In genomic region chr17:80169784-80170500, GRCh38 we compare ENCODE assay signal across 14 cellular contexts. TPM values are rescaled to one million over a fixed set of nuclear protein-coding genes. Genes with fewer than 3 reads are reported as not detected.
DNase-seq lines count a peak whose midpoint lies in the region; ATAC-seq and TF ChIP-seq lines count a peak whose summit lies in the region.
"Had no signal": no experiment of that assay in that cellular context is flagged by ENCODE, and none has a peak within 500 bp of the region (broad histone marks: within the 10 kb centered on the region; RNA-seq: fewer than 3 reads in every experiment).

CARD14 (plus strand) TSS chr17:80170030; CDS start chr17:80181439, 11,409 bp downstream.

- H2AK5ac ChIP-seq in neuronal stem cell (ENCODE audit: low read depth, low read length) = peak within 1 kb of the TSS; percentile 40

- peak within 1 kb of the TSS; percentile 4 for H2BK12ac ChIP-seq in neuronal stem cell (ENCODE audit: low read length)

- no peak within 1 kb of the TSS for H3K9ac ChIP-seq in neuronal stem cell (ENCODE audit: low read depth, low read length, poor library complexity)

- DNase-seq in Caco-2 (peak; percentile 75 to 79), NCI-H526 treated with DMSO at 0.1 percent for 48 hours (lab: John Stamatoyannopoulos, UW) (peak; percentile 2), foreskin keratinocyte (peak in 1 of 2 donors; percentile 67), neuronal stem cell (ENCODE audit: low spot score) (no peak), NOMO-1 treated with DMSO at 0.1 percent for 48 hours (lab: John Stamatoyannopoulos, UW; ENCODE audit: unreplicated experiment) (no peak)
- no peak for DNase-seq in activated T-cell treated with anti-CD3 and anti-CD28 coated beads, Interleukin-2, amount 50 U/mL, for 72 hours
- DNase-seq: activated CD4-positive, alpha-beta T cell treated with anti-CD3 and anti-CD28 coated beads for 1 hour; cerebellar nuclear complex; OCI-M1; stimulated activated CD4-positive, alpha-beta T cell treated with anti-CD3 and anti-CD28 coated beads, Interleukin-15, amount 100 ng/mL, for 24 hours had no signal

- no peak within 1 kb of the TSS for H4K91ac ChIP-seq in neuronal stem cell (ENCODE audit: low read depth, low read length, poor library complexity)

- H3K4ac ChIP-seq in neuronal stem cell (ENCODE audit: low read length) = no peak within 1 kb of the TSS

- intact Hi-C loops in Caco-2 (cut with micrococcal nuclease; ENCODE audit: unreplicated experiment) = no loop called here

- H3K27me3 ChIP-seq in Caco-2 (replicated peaks; ENCODE audit: control insufficient read depth, insufficient read depth, low read length) (no peaks in the 10 kb centered on the region), foreskin keratinocyte (peaks cover 6% of the 10 kb centered on the region), neuronal stem cell (ENCODE audit: control insufficient read depth in 3 of 3, insufficient read depth in 3 of 3, low read depth in 1 of 3, low read length in 3 of 3) (peaks cover 0 to 8% (median 0%) of the 10 kb centered on the region in 3 experiments)

- H3K27me3 Mint-ChIP-seq in Caco-2 (ENCODE audit: insufficient read depth, unreplicated experiment) = no peaks in the 10 kb centered on the region
- peaks cover 15% of the 10 kb centered on the region for H3K27me3 Mint-ChIP-seq in activated T-cell treated with anti-CD3 and anti-CD28 coated beads, Interleukin-2, amount 50 U/mL, for 72 hours (ENCODE audit: low read depth)

- no peaks in the 10 kb centered on the region for H3K36me3 Mint-ChIP-seq in Caco-2 (ENCODE audit: insufficient read depth, unreplicated experiment)
- H3K36me3 Mint-ChIP-seq in activated T-cell treated with anti-CD3 and anti-CD28 coated beads, Interleukin-2, amount 50 U/mL, for 72 hours (ENCODE audit: insufficient read depth in 2 of 2) = no peaks in the 10 kb centered on the region

- H3K4me3 ChIP-seq in Caco-2 (ENCODE audit: low read depth, low read length) = no peak within 1 kb of the TSS
- no peak within 1 kb of the TSS for H3K4me3 ChIP-seq in neuronal stem cell (ENCODE audit: low read length in 2 of 2)

- no peak within 1 kb of the TSS for H3K4me2 ChIP-seq in neuronal stem cell (ENCODE audit: insufficient read depth, low read length, poor library complexity, severe bottlenecking)

- CTCF ChIA-PET in Caco-2 (lab: Charles Lee) = no interaction called here

- peak within 1 kb of the TSS; percentile 59 for H3K23ac ChIP-seq in neuronal stem cell (ENCODE audit: low read depth, low read length, poor library complexity)

- H3K14ac ChIP-seq in neuronal stem cell (ENCODE audit: low read length) = no peak within 1 kb of the TSS

- H2BK120ac ChIP-seq in neuronal stem cell (ENCODE audit: low read depth, low read length) = no peak within 1 kb of the TSS

- POLR2A ChIA-PET in Caco-2 (lab: Charles Lee) = interaction anchor here (0.5 kb wide), 1 partner anchor 20 kb away, joined by 3 read pairs; no protein-coding TSS in a partner anchor

- H3K36me3 ChIP-seq in Caco-2 (ENCODE audit: control insufficient read depth, insufficient read depth, low read length) (no peaks in the 10 kb centered on the region), neuronal stem cell (replicated peaks in 1 of 2; ENCODE audit: control insufficient read depth in 2 of 2, insufficient read depth in 2 of 2, low read length in 2 of 2) (no peaks in the 10 kb centered on the region)

- H3K4me3 Mint-ChIP-seq in Caco-2 (ENCODE audit: unreplicated experiment) = peak within 1 kb of the TSS; percentile 63
- H3K4me3 Mint-ChIP-seq in activated T-cell treated with anti-CD3 and anti-CD28 coated beads, Interleukin-2, amount 50 U/mL, for 72 hours = no peak within 1 kb of the TSS

- H3K4me1 ChIP-seq in Caco-2 (peaks cover 13% of the 10 kb centered on the region), foreskin keratinocyte (no peaks in the 10 kb centered on the region), neuronal stem cell (ENCODE audit: control insufficient read depth in 2 of 2, insufficient read depth in 1 of 2, low read depth in 1 of 2, low read length in 2 of 2) (peaks cover 5 to 6% of the 10 kb centered on the region in 2 donors)

- ATAC-seq in foreskin keratinocyte = peak; percentile 62
- ATAC-seq in activated T-cell treated with anti-CD3 and anti-CD28 coated beads, Interleukin-2, amount 50 U/mL, for 72 hours (replicated peaks in 1 of 2) = no peak
- no peak for ATAC-seq in GM21737 (IDR thresholded peaks at IDR 0.05; ENCODE audit: unreplicated experiment)
- ATAC-seq in HG03280 (IDR thresholded peaks at IDR 0.05; ENCODE audit: unreplicated experiment) = no peak

- no peak within 1 kb of the TSS for H2BK5ac ChIP-seq in neuronal stem cell (ENCODE audit: low read length)

- peak within 1 kb of the TSS; percentile 28 for H2AFZ ChIP-seq in neuronal stem cell (ENCODE audit: low read length)

- no CpG with 5 or more reads among the region's 19 CpGs for WGBS in neuronal stem cell (ENCODE audit: extremely low coverage in 2 of 2, insufficient read length in 2 of 2, insufficient replicate concordance in 1 of 2), 2 donors

- no peak for TF ChIP-seq CTCF in Caco-2 (IDR thresholded peaks at IDR 0.05; ENCODE audit: insufficient read depth in 1 of 2, low read depth in 1 of 2, low read length in 1 of 2, severe bottlenecking in 1 of 2, unreplicated experiment in 1 of 2)
- TF ChIP-seq CTCF in foreskin keratinocyte (conservative IDR thresholded peaks at IDR 0.05) = no peak

- H3K18ac ChIP-seq in neuronal stem cell (ENCODE audit: low read length) = peak within 1 kb of the TSS; percentile 68

- peaks cover 10% of the 10 kb centered on the region for H3K9me3 Mint-ChIP-seq in Caco-2 (ENCODE audit: unreplicated experiment)
- H3K9me3 Mint-ChIP-seq in activated T-cell treated with anti-CD3 and anti-CD28 coated beads, Interleukin-2, amount 50 U/mL, for 72 hours = no peaks in the 10 kb centered on the region

- H4K8ac ChIP-seq in neuronal stem cell (ENCODE audit: low read depth, low read length) = no peak within 1 kb of the TSS

- H3K4me1 Mint-ChIP-seq in Caco-2 (ENCODE audit: low read depth, unreplicated experiment) = peaks cover 31% of the 10 kb centered on the region
- no peaks in the 10 kb centered on the region for H3K4me1 Mint-ChIP-seq in activated T-cell treated with anti-CD3 and anti-CD28 coated beads, Interleukin-2, amount 50 U/mL, for 72 hours (ENCODE audit: low read depth)

- no peaks in the 10 kb centered on the region for H3K79me1 ChIP-seq in neuronal stem cell (ENCODE audit: low read depth, low read length)

- BruUV-seq in Caco-2 (replicated peaks; lab: Mats Ljungman, UMichigan) = TSS peak; percentile 38

- peak within 1 kb of the TSS; percentile 24 for H3K27ac Mint-ChIP-seq in Caco-2 (ENCODE audit: unreplicated experiment)
- no peak within 1 kb of the TSS for H3K27ac Mint-ChIP-seq in activated T-cell treated with anti-CD3 and anti-CD28 coated beads, Interleukin-2, amount 50 U/mL, for 72 hours

- H3K27ac ChIP-seq in foreskin keratinocyte (no peak within 1 kb of the TSS), neuronal stem cell (replicated peaks; ENCODE audit: low read length) (no peak within 1 kb of the TSS)

- no peak within 1 kb of the TSS for H2BK15ac ChIP-seq in neuronal stem cell (ENCODE audit: low read length)

- H3K9me3 ChIP-seq in Caco-2 = no peaks in the 10 kb centered on the region
- H3K9me3 ChIP-seq in neuronal stem cell (replicated peaks in 1 of 2; ENCODE audit: control insufficient read depth in 2 of 2, insufficient read depth in 1 of 2, low read depth in 1 of 2, low read length in 2 of 2) = no peaks in the 10 kb centered on the region

RNA-seq across cellular contexts. Expression of gene CARD14, which starts in this region (rescaled TPM):
- 1.3 and 1.8 TPM in 2 replicates for total RNA-seq in Caco-2 (2022)
- total RNA-seq in foreskin keratinocyte = 0.04 and 0.24 TPM in 2 replicates
- 0.10 TPM in 2 replicates for polyA plus RNA-seq in foreskin keratinocyte
- 0.20 TPM for polyA plus RNA-seq in neuronal stem cell (2013, experiment 1 of 2)
- 0.22 TPM for polyA plus RNA-seq in neuronal stem cell (2013, experiment 2 of 2)
- total RNA-seq in activated T-cell treated with anti-CD3 and anti-CD28 coated beads, Interleukin-2, amount 50 U/mL, for 72 hours = under 1 TPM in 1 of 2 donors, not detected in 1; 0.39 TPM
- total RNA-seq: mesenteric fat pad; T-helper 1 cell treated with Interleukin-12 subunit alpha and Interleukin-12 subunit beta and Interleukin-4 antibody, amounts not matched to agents 30 ng/mL and 1 ng/mL, for 36 hours had no signal

Comparison
In these comparisons a context has a peak if more than half of its experiments do, and no peak if none do; other contexts are left out.
1. Peak in ATAC-seq in foreskin keratinocyte; RNA of the gene not detected or under 1 TPM.
2. DNase-seq: peak in Caco-2 (2 of 2) and NCI-H526 treated with DMSO at 0.1 percent for 48 hours (single experiment); none in neuronal stem cell (single experiment), activated T-cell treated with anti-CD3 and anti-CD28 coated beads, Interleukin-2, amount 50 U/mL, for 72 hours (0 of 2) and NOMO-1 treated with DMSO at 0.1 percent for 48 hours (single experiment).